In genomic region chr2:191877875-191878274, GRCh38 we compare ENCODE assay signal across 19 cellular contexts. TPM values are rescaled to one million over a fixed set of nuclear protein-coding genes. Genes with fewer than 3 reads are reported as not detected.
"Had no signal": no experiment of that assay in that cellular context is flagged by ENCODE, and none has a peak within 500 bp of the region (broad histone marks: within the 10 kb centered on the region; RNA-seq: fewer than 3 reads in every experiment).

No MANE protein-coding gene starts in this region.

- H3K4me3 ChIP-seq: ascending aorta, breast epithelium, left ventricle myocardium inferior, pancreas, thyroid gland had no signal

- H3K4me1 ChIP-seq: ascending aorta, breast epithelium, pancreas, thyroid gland had no signal

- H3K27ac ChIP-seq: ascending aorta, breast epithelium, left ventricle myocardium inferior, thyroid gland, VCaP had no signal

- H3K9me3 ChIP-seq: ascending aorta, breast epithelium, pancreas, thyroid gland had no signal

- H3K27me3 ChIP-seq: ascending aorta, breast epithelium, pancreas, thyroid gland had no signal

- DNase-seq: activated CD4-positive, alpha-beta T cell treated with anti-CD3 and anti-CD28 coated beads for 1 hour; activated effector memory CD4-positive, alpha-beta T cell treated with anti-CD3 and anti-CD28 coated beads, Interleukin-2, amount 50 U/mL, for 16 hours; activated naive CD4-positive, alpha-beta T cell treated with anti-CD3 and anti-CD28 coated beads, Interleukin-2, amount 50 U/mL, for 16 hours; activated T-cell treated with anti-CD3 and anti-CD28 coated beads, Interleukin-2, amount 50 U/mL, for 72 hours; effector CD4-positive, alpha-beta T cell; immature natural killer cell; left ventricle myocardium inferior; naive B cell; pancreas; stimulated activated CD4-positive, alpha-beta T cell treated with anti-CD3 and anti-CD28 coated beads, Interleukin-12 subunit alpha, Interleukin-12 subunit beta, amount 100 ng/mL, for 4 hours; stimulated activated CD4-positive, alpha-beta T cell treated with anti-CD3 and anti-CD28 coated beads, Interleukin-1b, Interleukin-23, amount 100 ng/mL, for 48 hours; stimulated activated naive CD4-positive, alpha-beta T cell treated with Interleukin-2 at 50 U/mL for 16 hours; T-helper 17 cell; thyroid gland had no signal

- H3K36me3 ChIP-seq: ascending aorta, breast epithelium, left ventricle myocardium inferior, pancreas, thyroid gland had no signal

- ATAC-seq: activated T-cell treated with anti-CD3 and anti-CD28 coated beads, Interleukin-2, amount 50 U/mL, for 72 hours; esophagus mucosa; T-helper 17 cell had no signal

RNA-seq across cellular contexts. Expression of gene CAVIN2, which starts 31.0 kb away (rescaled TPM):
- total RNA-seq: activated CD8-positive, alpha-beta memory T cell treated with anti-CD3 and anti-CD28 coated beads for 36 hours; activated T-cell treated with anti-CD3 and anti-CD28 coated beads, Interleukin-2, amount 50 U/mL, for 72 hours had no signal
